In genomic region chr17:10614536-10615155, GRCh38 we compare ENCODE assay signal across 8 cellular contexts. TPM values are rescaled to one million over a fixed set of nuclear protein-coding genes. Genes with fewer than 3 reads are reported as not detected.
DNase-seq lines count a peak whose midpoint lies in the region; ATAC-seq and TF ChIP-seq lines count a peak whose summit lies in the region.

No MANE protein-coding gene starts in this region.

- H3K4me3 ChIP-seq in AG04449 (ENCODE audit: low read depth, low read length), result no peak overlapping the region
- no peak overlapping the region for H3K4me3 ChIP-seq in adipocyte (ENCODE audit: low read length)
- H3K4me3 ChIP-seq in right cardiac atrium (ENCODE audit: low read length), result no peak overlapping the region
- no peak overlapping the region for H3K4me3 ChIP-seq in smooth muscle cell

- H3K9me3 ChIP-seq in adipocyte (ENCODE audit: control insufficient read depth, low read length) (no peaks in the 10 kb centered on the region), right cardiac atrium (ENCODE audit: control insufficient read depth, low read length) (no peaks in the 10 kb centered on the region), smooth muscle cell (replicated peaks; ENCODE audit: low read depth) (no peaks in the 10 kb centered on the region)

- H3K4me2 ChIP-seq in smooth muscle cell, result no peak overlapping the region

- H3K27ac ChIP-seq in right cardiac atrium (ENCODE audit: low read length) (no peak overlapping the region), smooth muscle cell (ENCODE audit: low read depth) (no peak overlapping the region)

- 65% methylated on average over 6 of the region's 6 CpGs for WGBS in right cardiac atrium
- 77% methylated on average over 6 of the region's 6 CpGs for WGBS in smooth muscle cell (ENCODE audit: low lambda C conversion rate)

- ATAC-seq in right cardiac atrium, result peak; percentile 28 to 32
- ATAC-seq in GM19328 (IDR thresholded peaks at IDR 0.05; ENCODE audit: unreplicated experiment), result no peak

- no peak overlapping the region for H2AFZ ChIP-seq in smooth muscle cell (ENCODE audit: low read depth)

- intact Hi-C loops in right cardiac atrium (cut with DNase I), result loop anchor here (5.0 to 10.0 kb wide), 4 partner anchors 287 to 692 kb away; no protein-coding TSS in a partner anchor

- CTCF ChIA-PET in AG04449 (lab: Yijun Ruan, JAX), result interaction anchor here (0.7 to 15.7 kb wide), 36 partner anchors 13 to 698 kb away, joined by 3 to 667 read pairs (median 5); no protein-coding TSS in a partner anchor

- POLR2A ChIA-PET in AG04449 (lab: Yijun Ruan, JAX), result interaction anchor here (1.7 kb wide), 1 partner anchor 14 kb away, joined by 4 read pairs; no protein-coding TSS in a partner anchor

- no peaks in the 10 kb centered on the region for H3F3A ChIP-seq in smooth muscle cell (ENCODE audit: low read depth)

- no peaks in the 10 kb centered on the region for H3K27me3 ChIP-seq in adipocyte (replicated peaks; ENCODE audit: control insufficient read depth, insufficient read depth, low read length)
- H3K27me3 ChIP-seq in right cardiac atrium (ENCODE audit: control insufficient read depth, insufficient read depth), result no peaks in the 10 kb centered on the region
- no peaks in the 10 kb centered on the region for H3K27me3 ChIP-seq in smooth muscle cell (ENCODE audit: low read depth)

- DNase-seq in AG04449 (ENCODE audit: low read depth, low spot score) (no peak), GM04503 (ENCODE audit: low read depth) (peak; percentile 31), NAMALWA (ENCODE audit: low spot score) (peak; percentile 61), adipocyte (ENCODE audit: low read depth) (peak; percentile 82), right cardiac atrium (no peak), smooth muscle cell (lab: John Stamatoyannopoulos, UW; ENCODE audit: unreplicated experiment) (peak; percentile 4)
- no peak for DNase-seq in activated CD4-positive, alpha-beta T cell treated with anti-CD3 and anti-CD28 coated beads for 1 hour

- no peaks in the 10 kb centered on the region for H3K79me2 ChIP-seq in smooth muscle cell (ENCODE audit: low read depth)

- H4K20me1 ChIP-seq in smooth muscle cell (ENCODE audit: low read depth), result no peaks in the 10 kb centered on the region

- peak overlapping the region; percentile 52 for H3K9ac ChIP-seq in adipocyte (ENCODE audit: low read length)
- no peak overlapping the region for H3K9ac ChIP-seq in smooth muscle cell (ENCODE audit: low read depth)

- TF ChIP-seq CTCF in AG04449 (IDR thresholded peaks at IDR 0.05; ENCODE audit: insufficient read depth, low read length, missing control alignments) (peak; percentile 74), smooth muscle cell (IDR thresholded peaks at IDR 0.05; ENCODE audit: borderline replicate concordance, insufficient read depth, poor library complexity, severe bottlenecking) (peak; percentile 82)

- no peaks in the 10 kb centered on the region for H3K36me3 ChIP-seq in adipocyte (ENCODE audit: control insufficient read depth, insufficient read depth, low read length, severe bottlenecking)
- H3K36me3 ChIP-seq in smooth muscle cell (ENCODE audit: low read depth), result no peaks in the 10 kb centered on the region

- H3K4me1 ChIP-seq in adipocyte (ENCODE audit: control insufficient read depth, insufficient read depth, low read length), result peaks cover 22% of the 10 kb centered on the region
- no peaks in the 10 kb centered on the region for H3K4me1 ChIP-seq in right cardiac atrium (ENCODE audit: control insufficient read depth, insufficient read depth, low read length)
- H3K4me1 ChIP-seq in smooth muscle cell (ENCODE audit: low read depth), result no peaks in the 10 kb centered on the region

RNA-seq across cellular contexts. Expression of gene MYH3, which starts 42.5 kb away (rescaled TPM):
- under 1 TPM; 0.40 to 0.97 (median 0.66) TPM for total RNA-seq in right cardiac atrium
- polyA plus RNA-seq in right cardiac atrium, result 0.45 TPM
- 0.67 and 1.2 TPM in 2 replicates for total RNA-seq in smooth muscle cell
- polyA plus RNA-seq in smooth muscle cell, result 1.1 and 1.6 TPM in 2 replicates

Comparison
In these comparisons a context has a peak if more than half of its experiments do, and no peak if none do; other contexts are left out.
1. DNase-seq: peak in GM04503 (single experiment), NAMALWA (single experiment), adipocyte (single experiment) and smooth muscle cell (single experiment); none in AG04449 (single experiment), right cardiac atrium (0 of 3) and activated CD4-positive, alpha-beta T cell treated with anti-CD3 and anti-CD28 coated beads for 1 hour (single experiment).